ENCODE assay signal across 8 cellular contexts in the genomic region with DNA sequence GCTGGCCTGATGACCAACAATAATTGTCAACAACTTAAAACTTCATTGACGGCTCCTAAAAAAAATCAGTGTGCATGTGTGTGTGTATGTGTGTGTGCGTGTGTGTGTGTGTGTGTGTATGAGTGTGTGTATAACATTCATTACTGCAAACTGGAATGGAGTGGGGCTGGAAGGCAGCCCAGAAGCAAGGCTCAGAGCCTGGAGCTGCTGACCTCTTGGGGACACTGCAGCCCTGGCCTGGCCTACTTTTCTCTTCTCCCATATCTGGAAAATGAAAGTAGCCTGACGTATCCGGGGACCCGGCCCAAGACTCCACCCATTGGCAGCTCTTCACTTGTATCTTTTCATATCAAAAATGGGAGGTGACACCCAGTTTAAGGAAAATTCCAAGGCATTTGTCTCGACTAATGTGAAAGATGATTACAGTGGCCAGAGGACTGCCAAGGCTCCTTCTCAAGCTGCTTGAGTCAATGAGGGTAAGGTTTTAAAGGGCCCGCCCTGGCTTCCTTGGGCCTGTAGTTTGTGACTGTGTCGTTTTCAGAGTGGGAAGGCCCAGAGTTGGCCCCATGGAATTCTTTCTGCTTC.
DNase-seq lines count a peak whose midpoint lies in the region; ATAC-seq, FAIRE-seq and TF ChIP-seq lines count a peak whose summit lies in the region.

No MANE protein-coding gene starts in this region.

- no peaks in the 10 kb centered on the region for H3K36me3 ChIP-seq in mucosa of descending colon (ENCODE audit: low read depth)

- no peaks in the 10 kb centered on the region for H3K4me1 ChIP-seq in mucosa of descending colon (ENCODE audit: low read depth)

- peak; percentile 87 for ATAC-seq in mucosa of descending colon
- no peak for ATAC-seq in HG03095 (IDR thresholded peaks at IDR 0.05; ENCODE audit: unreplicated experiment)

- intact Hi-C loops in mucosa of descending colon (cut with DNase I, micrococcal nuclease), result no loop called here

- FAIRE-seq in GM12891 (lab: Jason Lieb, UNC), result no peak

- H3K9me3 ChIP-seq in mucosa of descending colon, result no peaks in the 10 kb centered on the region

- DNase-seq in NCI-H2029 (lab: John Stamatoyannopoulos, UW) (peak; percentile 18), NCI-H2029 treated with DMSO at 0.1 percent for 48 hours (lab: John Stamatoyannopoulos, UW) (no peak), fibroblast of gingiva (ENCODE audit: low read depth) (peak; percentile 97), mucosa of descending colon (peak; percentile 71 to 77 (median 77)), ureter (ENCODE audit: low spot score) (peak; percentile 82), GM12891 (ENCODE audit: insufficient read length, low spot score) (no peak), NCI-H187 treated with DMSO at 0.1 percent for 48 hours (lab: John Stamatoyannopoulos, UW) (no peak)

- TF ChIP-seq CTCF in mucosa of descending colon (IDR thresholded peaks at IDR 0.05), result no peak

- no peak overlapping the region for H3K4me3 ChIP-seq in mucosa of descending colon

- no peak for TF ChIP-seq POLR2A in GM12891 (IDR thresholded peaks at IDR 0.05; ENCODE audit: low read depth, low read length)

TF ChIP-seq in GM12891, 5 proteins besides CTCF, POLR2A, EP300 and RAD21:
- TF ChIP-seq TAF1 (IDR thresholded peaks at IDR 0.05; ENCODE audit: low read depth, low read length) (no peak), PAX5 (IDR thresholded peaks at IDR 0.05; ENCODE audit: insufficient read depth, low read length, severe bottlenecking) (no peak), POLR2AphosphoS5 (IDR thresholded peaks at IDR 0.05; ENCODE audit: low read depth, low read length) (no peak), POU2F2 (IDR thresholded peaks at IDR 0.05; ENCODE audit: low read depth, low read length) (no peak), SPI1 (IDR thresholded peaks at IDR 0.05; ENCODE audit: low read depth, low read length) (no peak)

Comparison
In these comparisons a context has a peak if more than half of its experiments do, and no peak if none do; other contexts are left out.
1. DNase-seq: peak in NCI-H2029 (single experiment), fibroblast of gingiva (single experiment), mucosa of descending colon (3 of 3) and ureter (single experiment); none in NCI-H2029 treated with DMSO at 0.1 percent for 48 hours (single experiment), GM12891 (single experiment) and NCI-H187 treated with DMSO at 0.1 percent for 48 hours (single experiment).